Comparison of ENCODE assay signal across 14 cellular contexts in the genomic region with DNA sequence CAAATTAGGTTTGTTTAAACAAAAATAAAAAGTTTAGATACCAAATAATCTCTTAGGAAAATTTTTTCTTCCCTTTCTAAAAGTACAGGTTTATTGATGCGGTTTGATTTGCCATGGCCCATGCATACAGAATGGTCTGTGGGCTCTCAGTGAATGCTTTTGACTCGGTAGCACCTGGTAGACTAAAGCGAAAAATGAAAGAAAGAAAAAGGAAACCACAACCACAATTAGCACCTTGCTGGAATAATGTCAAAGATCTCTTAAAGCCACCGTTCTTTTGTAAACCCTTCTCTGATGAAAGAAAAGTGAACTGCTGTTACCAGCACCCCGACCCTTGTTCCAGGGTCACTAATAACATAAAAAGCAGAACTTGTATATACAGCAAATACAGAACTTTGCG.
DNase-seq lines count a peak whose midpoint lies in the region; ATAC-seq and TF ChIP-seq lines count a peak whose summit lies in the region.
"Had no signal": no experiment of that assay in that cellular context is flagged by ENCODE, and none has a peak within 500 bp of the region (broad histone marks: within the 10 kb centered on the region; RNA-seq: fewer than 3 reads in every experiment).

No MANE protein-coding gene starts in this region.

- H3K36me3 Mint-ChIP-seq in CD8-positive, alpha-beta T cell = no peaks in the 10 kb centered on the region
- peaks cover 23% of the 10 kb centered on the region for H3K36me3 Mint-ChIP-seq in type B pancreatic cell
- H3K36me3 Mint-ChIP-seq: activated CD4-positive, alpha-beta memory T cell treated with anti-CD3 and anti-CD28 coated beads for 36 hours; naive thymus-derived CD4-positive, alpha-beta T cell; stimulated activated memory B cell treated with anti-CD40 and anti-IgM and Interleukin-4, amounts not matched to agents 10 μg/mL and 1 μg/mL and 100 μg/mL, for 72 hours had no signal

- no peaks in the 10 kb centered on the region for H4K20me1 ChIP-seq in mammary epithelial cell (ENCODE audit: insufficient read depth, low read length)

- H3K9me3 Mint-ChIP-seq in CD8-positive, alpha-beta T cell = peaks cover 2% of the 10 kb centered on the region
- H3K9me3 Mint-ChIP-seq in type B pancreatic cell = no peaks in the 10 kb centered on the region
- H3K9me3 Mint-ChIP-seq: activated CD4-positive, alpha-beta memory T cell treated with anti-CD3 and anti-CD28 coated beads for 36 hours; stimulated activated memory B cell treated with anti-CD40 and anti-IgM and Interleukin-4, amounts not matched to agents 10 μg/mL and 1 μg/mL and 100 μg/mL, for 72 hours had no signal

- no peaks in the 10 kb centered on the region for H3K27me3 ChIP-seq in mammary epithelial cell (ENCODE audit: insufficient read depth, low read length)
- H3K27me3 ChIP-seq in CD8-positive, alpha-beta T cell (ENCODE audit: insufficient read depth, low read length) = no peaks in the 10 kb centered on the region
- H3K27me3 ChIP-seq: adrenal gland, spleen had no signal

- H3K27ac ChIP-seq in mammary epithelial cell (ENCODE audit: insufficient read depth, low read depth, low read length) = no peak overlapping the region
- no peak overlapping the region for H3K27ac ChIP-seq in CD8-positive, alpha-beta T cell (ENCODE audit: low read depth, low read length)
- H3K27ac ChIP-seq: adrenal gland, spleen had no signal

- no TSS peak for BruUV-seq in mammary epithelial cell (replicated peaks; lab: Mats Ljungman, UMichigan)

- peaks cover 52% of the 10 kb centered on the region for H3K79me2 ChIP-seq in mammary epithelial cell (ENCODE audit: insufficient read depth, low read length)

- peaks cover 2% of the 10 kb centered on the region for H3K27me3 Mint-ChIP-seq in CD8-positive, alpha-beta T cell (ENCODE audit: low read depth)
- H3K27me3 Mint-ChIP-seq in type B pancreatic cell = no peaks in the 10 kb centered on the region
- H3K27me3 Mint-ChIP-seq: stimulated activated memory B cell treated with anti-CD40 and anti-IgM and Interleukin-4, amounts not matched to agents 10 μg/mL and 1 μg/mL and 100 μg/mL, for 72 hours had no signal

- DNase-seq in mammary epithelial cell = no peak
- no peak for DNase-seq in SIG-M5 (lab: John Stamatoyannopoulos, UW)
- DNase-seq in CD8-positive, alpha-beta T cell = no peak
- DNase-seq in NOMO-1 treated with DMSO at 0.1 percent for 48 hours (lab: John Stamatoyannopoulos, UW; ENCODE audit: unreplicated experiment) = no peak
- DNase-seq in type B pancreatic cell (ENCODE audit: extremely low spot score, unreplicated experiment) = no peak
- DNase-seq: activated CD4-positive, alpha-beta memory T cell treated with anti-CD3 and anti-CD28 coated beads for 36 hours; adrenal gland; naive thymus-derived CD4-positive, alpha-beta T cell; SHP77; spleen had no signal

- H3K4me1 ChIP-seq in mammary epithelial cell (ENCODE audit: insufficient read depth, low read length) = peaks cover 37% of the 10 kb centered on the region
- no peaks in the 10 kb centered on the region for H3K4me1 ChIP-seq in CD8-positive, alpha-beta T cell (ENCODE audit: insufficient read depth, low read length)

- no peaks in the 10 kb centered on the region for H3K9me3 ChIP-seq in mammary epithelial cell (replicated peaks; ENCODE audit: insufficient read depth, low read length)
- no peaks in the 10 kb centered on the region for H3K9me3 ChIP-seq in CD8-positive, alpha-beta T cell (ENCODE audit: low read length)
- H3K9me3 ChIP-seq: adrenal gland, spleen had no signal

- TF ChIP-seq CTCF in mammary epithelial cell (conservative IDR thresholded peaks at IDR 0.05 in 1 of 2, IDR thresholded peaks at IDR 0.05 in 1 of 2; ENCODE audit: extremely low read depth in 1 of 2, insufficient read depth in 1 of 2, low read depth in 1 of 2, low read length in 2 of 2) (no peak), type B pancreatic cell (conservative IDR thresholded peaks at IDR 0.05) (no peak)
- no peak for TF ChIP-seq CTCF in CD8-positive, alpha-beta T cell (IDR thresholded peaks at IDR 0.05)

- H2AFZ ChIP-seq in mammary epithelial cell (ENCODE audit: low read depth, low read length) = no peak overlapping the region

- WGBS in mammary epithelial cell (ENCODE audit: low coverage, missing lambda C conversion rate) = 18% methylated on average over 6 of the region's 6 CpGs

- CTCF ChIA-PET in mammary epithelial cell (lab: Charles Lee; ENCODE audit: low non-redundant PET) = interaction anchor here (0.7 kb wide), 1 partner anchor 21 kb away, joined by 8 read pairs; no protein-coding TSS in a partner anchor
- CTCF ChIA-PET in CD8-positive, alpha-beta T cell (lab: Charles Lee) = no interaction called here

- POLR2A ChIA-PET in CD8-positive, alpha-beta T cell (lab: Charles Lee) = no interaction called here

- in situ Hi-C loops in mammary epithelial cell (cut with MboI; ENCODE audit: low sequenced_read_pairs in 2 of 2) = no loop called here

- H3K4me3 ChIP-seq in mammary epithelial cell (replicated peaks in 1 of 3; ENCODE audit: insufficient read depth in 1 of 3, low read depth in 2 of 3, low read length in 3 of 3) = peak overlapping the region in 2 of 3 experiments; percentile 8 to 31
- no peak overlapping the region for H3K4me3 ChIP-seq in CD8-positive, alpha-beta T cell (ENCODE audit: low read depth, low read length)
- H3K4me3 ChIP-seq: adrenal gland, spleen had no signal

- dilution Hi-C loops in mammary epithelial cell (cut with HindIII; ENCODE audit: low sequenced_read_pairs) = no loop called here

- ATAC-seq in GM19025 (IDR thresholded peaks at IDR 0.05; ENCODE audit: low read depth, unreplicated experiment) = peak; percentile 93
- ATAC-seq in GM21619 (IDR thresholded peaks at IDR 0.05; ENCODE audit: unreplicated experiment) = peak; percentile 99
- ATAC-seq in HG03139 (IDR thresholded peaks at IDR 0.05; ENCODE audit: unreplicated experiment) = peak; percentile 96
- ATAC-seq in CD8-positive, alpha-beta T cell = no peak
- ATAC-seq: naive thymus-derived CD4-positive, alpha-beta T cell; stimulated activated memory B cell treated with anti-CD40 and anti-IgM and Interleukin-4, amounts not matched to agents 10 μg/mL and 1 μg/mL and 100 μg/mL, for 72 hours had no signal

- H3K27ac Mint-ChIP-seq in CD8-positive, alpha-beta T cell = no peak overlapping the region
- no peak overlapping the region for H3K27ac Mint-ChIP-seq in type B pancreatic cell
- H3K27ac Mint-ChIP-seq: activated CD4-positive, alpha-beta memory T cell treated with anti-CD3 and anti-CD28 coated beads for 36 hours; naive thymus-derived CD4-positive, alpha-beta T cell; stimulated activated memory B cell treated with anti-CD40 and anti-IgM and Interleukin-4, amounts not matched to agents 10 μg/mL and 1 μg/mL and 100 μg/mL, for 72 hours had no signal

- H3K36me3 ChIP-seq in mammary epithelial cell (ENCODE audit: insufficient read depth, low read length) = no peaks in the 10 kb centered on the region
- H3K36me3 ChIP-seq in CD8-positive, alpha-beta T cell (ENCODE audit: insufficient read depth, low read length) = no peaks in the 10 kb centered on the region
- H3K36me3 ChIP-seq: adrenal gland, spleen had no signal

- intact Hi-C loops in mammary epithelial cell (cut with micrococcal nuclease) = no loop called here
- intact Hi-C loops in CD8-positive, alpha-beta T cell (cut with DNase I, micrococcal nuclease) = no loop called here

- peak overlapping the region; percentile 78 for H3K4me2 ChIP-seq in mammary epithelial cell (ENCODE audit: insufficient read depth, low read depth, low read length)

- H3K4me3 Mint-ChIP-seq in CD8-positive, alpha-beta T cell = no peak overlapping the region
- H3K4me3 Mint-ChIP-seq in type B pancreatic cell = no peak overlapping the region
- H3K4me3 Mint-ChIP-seq: activated CD4-positive, alpha-beta memory T cell treated with anti-CD3 and anti-CD28 coated beads for 36 hours; stimulated activated memory B cell treated with anti-CD40 and anti-IgM and Interleukin-4, amounts not matched to agents 10 μg/mL and 1 μg/mL and 100 μg/mL, for 72 hours had no signal

- no peak overlapping the region for H3K9ac ChIP-seq in mammary epithelial cell (ENCODE audit: insufficient read depth, low read length)

- H3K4me1 Mint-ChIP-seq in CD8-positive, alpha-beta T cell (ENCODE audit: low read depth) = peaks cover 3% of the 10 kb centered on the region
- peaks cover 43% of the 10 kb centered on the region for H3K4me1 Mint-ChIP-seq in type B pancreatic cell (ENCODE audit: unreplicated experiment)
- H3K4me1 Mint-ChIP-seq: stimulated activated memory B cell treated with anti-CD40 and anti-IgM and Interleukin-4, amounts not matched to agents 10 μg/mL and 1 μg/mL and 100 μg/mL, for 72 hours had no signal
